ENCODE assay signal across 16 cellular contexts in genomic region chrX:20253232-20253543, GRCh38. TPM values are rescaled to one million over a fixed set of nuclear protein-coding genes. Genes with fewer than 3 reads are reported as not detected.
A peak's percentile ranks its signal among the peaks of the same experiment; 100 is the strongest.
DNase-seq lines count a peak whose midpoint lies in the region; ATAC-seq, FAIRE-seq and TF ChIP-seq lines count a peak whose summit lies in the region.
"Had no signal": no experiment of that assay in that cellular context is flagged by ENCODE, and none has a peak within 500 bp of the region (broad histone marks: within the 10 kb centered on the region; RNA-seq: fewer than 3 reads in every experiment).

No MANE protein-coding gene starts in this region.

- peaks cover 79% of the 10 kb centered on the region for H3K4me1 Mint-ChIP-seq in CD4-positive, alpha-beta T cell (ENCODE audit: low read depth)
- peaks cover 53% of the 10 kb centered on the region for H3K4me1 Mint-ChIP-seq in activated CD8-positive, alpha-beta T cell treated with anti-CD3 and anti-CD28 coated beads, Interleukin-2, amount 10 ng/mL, durations not matched to agents 7 days and 5 days (ENCODE audit: low read depth)
- H3K4me1 Mint-ChIP-seq: nephron had no signal

- H3K4me3 Mint-ChIP-seq in CD4-positive, alpha-beta T cell: peak overlapping the region; percentile 3
- no peak overlapping the region for H3K4me3 Mint-ChIP-seq in activated CD8-positive, alpha-beta T cell treated with anti-CD3 and anti-CD28 coated beads, Interleukin-2, amount 10 ng/mL, durations not matched to agents 7 days and 5 days
- H3K4me3 Mint-ChIP-seq: activated B cell treated with CpG ODN at 0.5 μM for 24 hours, nephron had no signal

- POLR2A ChIA-PET in CD4-positive, alpha-beta T cell (lab: Charles Lee): interaction anchor here (0.6 to 2.3 kb wide), 6 partner anchors 14 to 192 kb away, joined by 3 to 11 read pairs (median 4); partner anchors contain the start of gene RPS6KA3
- POLR2A ChIA-PET in activated CD8-positive, alpha-beta T cell treated with anti-CD3 and anti-CD28 coated beads, Interleukin-2, amount 10 ng/mL, durations not matched to agents 7 days and 5 days (lab: Charles Lee): interaction anchor here (1.4 kb wide), 1 partner anchor 11 kb away, joined by 4 read pairs; no protein-coding TSS in a partner anchor

- H3K27me3 Mint-ChIP-seq in CD4-positive, alpha-beta T cell: no peaks in the 10 kb centered on the region
- H3K27me3 Mint-ChIP-seq in activated CD8-positive, alpha-beta T cell treated with anti-CD3 and anti-CD28 coated beads, Interleukin-2, amount 10 ng/mL, durations not matched to agents 7 days and 5 days (ENCODE audit: low read depth): no peaks in the 10 kb centered on the region
- H3K27me3 Mint-ChIP-seq: activated B cell treated with CpG ODN at 0.5 μM for 24 hours had no signal

- intact Hi-C loops in CD4-positive, alpha-beta T cell (cut with DNase I, micrococcal nuclease): loop anchor here (1.0 kb wide), 1 partner anchor 189 kb away; no protein-coding TSS in a partner anchor
- intact Hi-C loops in right lobe of liver (cut with DNase I): loop anchor here in 1 of 2 donors (10.0 kb wide), 1 partner anchor 192 kb away; no protein-coding TSS in a partner anchor
- intact Hi-C loops in posterior cingulate gyrus (cut with DNase I): loop anchor here (2.0 kb wide), 1 partner anchor 190 kb away; no protein-coding TSS in a partner anchor

- in situ Hi-C loops in GM13977 (cut with MboI; ENCODE audit: low pct_unique_long_range_greater_than_20kb, low sequenced_read_pairs, unreplicated experiment): loop anchor here (10.0 kb wide), 1 partner anchor 192 kb away; no protein-coding TSS in a partner anchor

- TF ChIP-seq POLR2A in GM12892 (IDR thresholded peaks at IDR 0.05; ENCODE audit: low read depth, low read length) (no peak), right lobe of liver (IDR thresholded peaks at IDR 0.05) (no peak)

- H3K27ac ChIP-seq in CD4-positive, alpha-beta T cell (ENCODE audit: low read depth, low read length): no peak overlapping the region
- H3K27ac ChIP-seq in right lobe of liver: no peak overlapping the region
- H3K27ac ChIP-seq: BLaER1 treated with 17β-estradiol and CSF1 and Interleukin-3, amounts not matched to agents 10 nM and 100 nM; hepatocyte; prostate gland; thyroid gland had no signal

- FAIRE-seq in GM12892 (lab: Jason Lieb, UNC): peak; percentile 30

- no peak for ATAC-seq in CD4-positive, alpha-beta T cell (ENCODE audit: poor library complexity)
- peak; percentile 10 for ATAC-seq in activated CD8-positive, alpha-beta T cell treated with anti-CD3 and anti-CD28 coated beads, Interleukin-2, amount 10 ng/mL, durations not matched to agents 7 days and 5 days
- ATAC-seq in right lobe of liver: peak in 3 of 4 donors; percentile 17 to 33 (median 28)
- ATAC-seq in HG02610 (IDR thresholded peaks at IDR 0.05; ENCODE audit: unreplicated experiment): no peak

- no peaks in the 10 kb centered on the region for H3K4me1 ChIP-seq in right lobe of liver
- H3K4me1 ChIP-seq: adrenal gland, prostate gland had no signal

- H3K27ac Mint-ChIP-seq in CD4-positive, alpha-beta T cell: peak overlapping the region; percentile 86
- H3K27ac Mint-ChIP-seq in activated CD8-positive, alpha-beta T cell treated with anti-CD3 and anti-CD28 coated beads, Interleukin-2, amount 10 ng/mL, durations not matched to agents 7 days and 5 days: peak overlapping the region; percentile 57
- H3K27ac Mint-ChIP-seq: activated B cell treated with CpG ODN at 0.5 μM for 24 hours, nephron had no signal

- DNase-seq in CD4-positive, alpha-beta T cell: no peak
- no peak for DNase-seq in GM12892 (ENCODE audit: insufficient read length)
- no peak for DNase-seq in activated CD8-positive, alpha-beta T cell treated with anti-CD3 and anti-CD28 coated beads, Interleukin-2, amount 10 ng/mL, durations not matched to agents 7 days and 5 days
- no peak for DNase-seq in right lobe of liver
- DNase-seq in GM13977 (ENCODE audit: low spot score): no peak
- no peak for DNase-seq in posterior cingulate gyrus
- DNase-seq: NK-92 treated with Interleukin-12 subunit alpha and Interleukin-12 subunit beta, amount 100 ng/mL, for 24 hours had no signal

- CTCF ChIA-PET in CD4-positive, alpha-beta T cell (lab: Charles Lee): interaction anchor here (1.0 to 1.3 kb wide), 3 partner anchors 48 to 277 kb away, joined by 3 to 4 read pairs (median 4); no protein-coding TSS in a partner anchor
- CTCF ChIA-PET in activated CD8-positive, alpha-beta T cell treated with anti-CD3 and anti-CD28 coated beads, Interleukin-2, amount 10 ng/mL, durations not matched to agents 7 days and 5 days (lab: Charles Lee): interaction anchor here (0.6 to 3.2 kb wide), 11 partner anchors 14 to 277 kb away, joined by 3 to 27 read pairs (median 5); partner anchors contain the start of gene RPS6KA3

- H3K4me3 ChIP-seq in right lobe of liver: no peak overlapping the region
- H3K4me3 ChIP-seq: adrenal gland; BLaER1 treated with 17β-estradiol and CSF1 and Interleukin-3, amounts not matched to agents 10 nM and 100 nM; hepatocyte; prostate gland; smooth muscle cell; thyroid gland had no signal

- no peaks in the 10 kb centered on the region for H3K9me3 ChIP-seq in CD4-positive, alpha-beta T cell (ENCODE audit: control insufficient read depth, low read length)
- no peaks in the 10 kb centered on the region for H3K9me3 ChIP-seq in right lobe of liver
- H3K9me3 ChIP-seq: adrenal gland, prostate gland, thyroid gland had no signal

- 17% methylated on average over 1 of the region's 1 CpG for WGBS in right lobe of liver (ENCODE audit: insufficient coverage, low coverage, low lambda C conversion rate, missing lambda C conversion rate)

- TF ChIP-seq CTCF in CD4-positive, alpha-beta T cell (IDR thresholded peaks at IDR 0.05): peak; percentile 12
- no peak for TF ChIP-seq CTCF in right lobe of liver (IDR thresholded peaks at IDR 0.05)
- no peak for TF ChIP-seq CTCF in GM13977 (IDR thresholded peaks at IDR 0.05; ENCODE audit: extremely low read depth, insufficient read depth, missing control alignments)

- no peaks in the 10 kb centered on the region for H3K9me3 Mint-ChIP-seq in CD4-positive, alpha-beta T cell
- H3K9me3 Mint-ChIP-seq in activated CD8-positive, alpha-beta T cell treated with anti-CD3 and anti-CD28 coated beads, Interleukin-2, amount 10 ng/mL, durations not matched to agents 7 days and 5 days (ENCODE audit: insufficient read depth): no peaks in the 10 kb centered on the region
- H3K9me3 Mint-ChIP-seq: activated B cell treated with CpG ODN at 0.5 μM for 24 hours had no signal

- peaks cover 28% of the 10 kb centered on the region for H3K36me3 Mint-ChIP-seq in CD4-positive, alpha-beta T cell (ENCODE audit: low read depth)
- peaks cover 32% of the 10 kb centered on the region for H3K36me3 Mint-ChIP-seq in activated CD8-positive, alpha-beta T cell treated with anti-CD3 and anti-CD28 coated beads, Interleukin-2, amount 10 ng/mL, durations not matched to agents 7 days and 5 days (ENCODE audit: low read depth)

- H3K36me3 ChIP-seq in right lobe of liver: no peaks in the 10 kb centered on the region
- H3K36me3 ChIP-seq: adrenal gland, prostate gland, thyroid gland had no signal

- H3K27me3 ChIP-seq in CD4-positive, alpha-beta T cell (ENCODE audit: control insufficient read depth, insufficient read depth, low read length): no peaks in the 10 kb centered on the region
- no peaks in the 10 kb centered on the region for H3K27me3 ChIP-seq in right lobe of liver
- H3K27me3 ChIP-seq: adrenal gland; BLaER1 treated with 17β-estradiol and CSF1 and Interleukin-3, amounts not matched to agents 10 nM and 100 nM; hepatocyte; thyroid gland had no signal

RNA-seq across cellular contexts. Expression of gene RPS6KA3, which starts 13.5 kb away (rescaled TPM):
- 10 to 100 TPM; 39.6 to 39.7 TPM for total RNA-seq in CD4-positive, alpha-beta T cell
- 18.8 TPM for polyA plus RNA-seq in GM12892 (2012; ENCODE audit: missing spikeins)
- 10 to 100 TPM; 80.2 to 82.0 TPM for total RNA-seq in activated CD8-positive, alpha-beta T cell treated with anti-CD3 and anti-CD28 coated beads, Interleukin-2, amount 10 ng/mL, durations not matched to agents 7 days and 5 days
- total RNA-seq in right lobe of liver: 10 to 100 TPM; 36.0 to 63.7 (median 44.7) TPM

Comparison
In these comparisons a context has a peak if more than half of its experiments do, and no peak if none do; other contexts are left out.
1. ATAC-seq: peak in activated CD8-positive, alpha-beta T cell treated with anti-CD3 and anti-CD28 coated beads, Interleukin-2, amount 10 ng/mL, durations not matched to agents 7 days and 5 days (single experiment) and right lobe of liver (3 of 4); none in CD4-positive, alpha-beta T cell (single experiment) and HG02610 (single experiment).